ENCODE assay signal across 16 cellular contexts in genomic region chr6:139152892-139153271, GRCh38. TPM values are rescaled to one million over a fixed set of nuclear protein-coding genes. Genes with fewer than 3 reads are reported as not detected.
A peak's percentile ranks its signal among the peaks of the same experiment; 100 is the strongest.
DNase-seq lines count a peak whose midpoint lies in the region; ATAC-seq lines count a peak whose summit lies in the region.
"Had no signal": no experiment of that assay in that cellular context is flagged by ENCODE, and none has a peak within 500 bp of the region (broad histone marks: within the 10 kb centered on the region; RNA-seq: fewer than 3 reads in every experiment).

No MANE protein-coding gene starts in this region.

- no peaks in the 10 kb centered on the region for H3K9me3 Mint-ChIP-seq in activated naive CD4-positive, alpha-beta T cell treated with anti-CD3 and anti-CD28 coated beads, Interleukin-2, amount 10 ng/mL, durations not matched to agents 7 days and 5 days
- H3K9me3 Mint-ChIP-seq in effector memory CD8-positive, alpha-beta T cell: no peaks in the 10 kb centered on the region
- no peaks in the 10 kb centered on the region for H3K9me3 Mint-ChIP-seq in stimulated activated effector memory CD8-positive, alpha-beta T cell treated with anti-CD3 and anti-CD28 coated beads, Interleukin-12 subunit alpha, Interleukin-12 subunit beta, amount 100 ng/mL, for 72 hours

- CTCF ChIA-PET in activated naive CD4-positive, alpha-beta T cell treated with anti-CD3 and anti-CD28 coated beads, Interleukin-2, amount 10 ng/mL, durations not matched to agents 7 days and 5 days (lab: Charles Lee): interaction anchor here (0.8 to 1.8 kb wide), 2 partner anchors 21 to 28 kb away, joined by 3 to 6 read pairs; no protein-coding TSS in a partner anchor

- H3K27ac Mint-ChIP-seq in activated naive CD4-positive, alpha-beta T cell treated with anti-CD3 and anti-CD28 coated beads, Interleukin-2, amount 10 ng/mL, durations not matched to agents 7 days and 5 days: peak overlapping the region; percentile 88
- peak overlapping the region; percentile 89 for H3K27ac Mint-ChIP-seq in T-helper 17 cell
- peak overlapping the region in 1 of 2 donors; percentile 89 for H3K27ac Mint-ChIP-seq in effector memory CD8-positive, alpha-beta T cell
- H3K27ac Mint-ChIP-seq in stimulated activated effector memory CD8-positive, alpha-beta T cell treated with anti-CD3 and anti-CD28 coated beads, Interleukin-12 subunit alpha, Interleukin-12 subunit beta, amount 100 ng/mL, for 72 hours: peak overlapping the region; percentile 94

- H3K4me1 Mint-ChIP-seq in activated naive CD4-positive, alpha-beta T cell treated with anti-CD3 and anti-CD28 coated beads, Interleukin-2, amount 10 ng/mL, durations not matched to agents 7 days and 5 days: peaks cover 86% of the 10 kb centered on the region
- H3K4me1 Mint-ChIP-seq in T-helper 17 cell: peaks cover 71% of the 10 kb centered on the region
- peaks cover 63 to 83% of the 10 kb centered on the region in 2 donors for H3K4me1 Mint-ChIP-seq in effector memory CD8-positive, alpha-beta T cell (ENCODE audit: low read depth in 2 of 2)
- H3K4me1 Mint-ChIP-seq in stimulated activated effector memory CD8-positive, alpha-beta T cell treated with anti-CD3 and anti-CD28 coated beads, Interleukin-12 subunit alpha, Interleukin-12 subunit beta, amount 100 ng/mL, for 72 hours: peaks cover 86% of the 10 kb centered on the region

- no peak for ATAC-seq in T-helper 17 cell
- no peak for ATAC-seq in effector memory CD8-positive, alpha-beta T cell (replicated peaks)
- peak; percentile 51 for ATAC-seq in stimulated activated effector memory CD8-positive, alpha-beta T cell treated with anti-CD3 and anti-CD28 coated beads, Interleukin-12 subunit alpha, Interleukin-12 subunit beta, amount 100 ng/mL, for 72 hours
- ATAC-seq in Right ventricle myocardium inferior: no peak

- peaks cover 42% of the 10 kb centered on the region for H3K36me3 Mint-ChIP-seq in activated naive CD4-positive, alpha-beta T cell treated with anti-CD3 and anti-CD28 coated beads, Interleukin-2, amount 10 ng/mL, durations not matched to agents 7 days and 5 days
- H3K36me3 Mint-ChIP-seq in T-helper 17 cell (ENCODE audit: low read depth): peaks cover 8% of the 10 kb centered on the region
- H3K36me3 Mint-ChIP-seq in effector memory CD8-positive, alpha-beta T cell (ENCODE audit: insufficient read depth): peaks cover 40% of the 10 kb centered on the region
- H3K36me3 Mint-ChIP-seq in stimulated activated effector memory CD8-positive, alpha-beta T cell treated with anti-CD3 and anti-CD28 coated beads, Interleukin-12 subunit alpha, Interleukin-12 subunit beta, amount 100 ng/mL, for 72 hours: peaks cover 43% of the 10 kb centered on the region

- no peak overlapping the region for H3K4me3 Mint-ChIP-seq in activated naive CD4-positive, alpha-beta T cell treated with anti-CD3 and anti-CD28 coated beads, Interleukin-2, amount 10 ng/mL, durations not matched to agents 7 days and 5 days
- peak overlapping the region; percentile 19 for H3K4me3 Mint-ChIP-seq in T-helper 17 cell
- H3K4me3 Mint-ChIP-seq in effector memory CD8-positive, alpha-beta T cell: peak overlapping the region; percentile 63 to 78
- H3K4me3 Mint-ChIP-seq in stimulated activated effector memory CD8-positive, alpha-beta T cell treated with anti-CD3 and anti-CD28 coated beads, Interleukin-12 subunit alpha, Interleukin-12 subunit beta, amount 100 ng/mL, for 72 hours: peak overlapping the region; percentile 65

- intact Hi-C loops in Right ventricle myocardium inferior (cut with DNase I): no loop called here

- no peaks in the 10 kb centered on the region for H3K27me3 Mint-ChIP-seq in activated naive CD4-positive, alpha-beta T cell treated with anti-CD3 and anti-CD28 coated beads, Interleukin-2, amount 10 ng/mL, durations not matched to agents 7 days and 5 days
- H3K27me3 Mint-ChIP-seq in T-helper 17 cell: no peaks in the 10 kb centered on the region
- no peaks in the 10 kb centered on the region for H3K27me3 Mint-ChIP-seq in effector memory CD8-positive, alpha-beta T cell

- no peaks in the 10 kb centered on the region for H3K9me3 ChIP-seq in T-helper 17 cell (ENCODE audit: control insufficient read depth, low read length, poor library complexity, severe bottlenecking)
- H3K9me3 ChIP-seq: adrenal gland, ovary had no signal

- DNase-seq in activated naive CD4-positive, alpha-beta T cell treated with anti-CD3 and anti-CD28 coated beads, Interleukin-2, amount 10 ng/mL, durations not matched to agents 7 days and 5 days: no peak
- no peak for DNase-seq in activated naive CD4-positive, alpha-beta T cell treated with anti-CD3 and anti-CD28 coated beads, Interleukin-2, amount 50 U/mL, for 16 hours
- DNase-seq in T-helper 17 cell: no peak
- no peak for DNase-seq in effector memory CD8-positive, alpha-beta T cell
- peak in 1 of 2 donors; percentile 47 for DNase-seq in stimulated activated effector memory CD8-positive, alpha-beta T cell treated with anti-CD3 and anti-CD28 coated beads, Interleukin-12 subunit alpha, Interleukin-12 subunit beta, amount 100 ng/mL, for 72 hours (ENCODE audit: low spot score in 2 of 2)
- no peak for DNase-seq in NK-92 (lab: John Stamatoyannopoulos, UW; ENCODE audit: unreplicated experiment)
- no peak for DNase-seq in Right ventricle myocardium inferior (ENCODE audit: missing footprints)
- DNase-seq in DMS79 treated with DMSO at 0.1 percent for 48 hours (lab: John Stamatoyannopoulos, UW): no peak
- DNase-seq: activated CD8-positive, alpha-beta memory T cell treated with anti-CD3 and anti-CD28 coated beads for 24 hours; AML-193; DND-41; midbrain; NK-92 treated with Interleukin-12 subunit alpha and Interleukin-12 subunit beta, amount 100 ng/mL, for 24 hours; ovary; stimulated activated naive CD4-positive, alpha-beta T cell had no signal

RNA-seq across cellular contexts. Expression of gene HECA, which starts 18.0 kb away (rescaled TPM):
- total RNA-seq in T-helper 17 cell (100 to 1,000 TPM; 172 to 197 TPM), Right ventricle myocardium inferior (54.9 TPM)
